In the genomic region with DNA sequence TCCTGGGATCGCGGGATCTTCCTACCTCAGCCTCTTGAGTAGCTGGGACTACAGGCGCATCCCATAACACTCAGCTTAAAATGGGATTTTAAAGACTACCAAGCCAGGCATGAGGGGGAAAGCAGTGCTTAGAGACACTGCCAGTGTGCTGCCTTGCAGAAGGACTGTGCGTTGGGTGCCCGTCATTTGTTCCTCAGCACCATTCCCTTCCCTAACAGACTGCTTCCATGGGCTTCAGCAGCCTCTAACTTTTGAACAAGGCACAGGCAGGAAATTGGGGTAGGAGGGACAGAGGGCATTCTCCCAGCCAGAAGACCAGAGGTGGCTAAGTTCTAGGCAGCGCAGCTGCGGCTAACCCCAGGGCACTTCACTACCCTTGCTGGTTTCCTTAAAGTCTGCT, we compare ENCODE assay signal across 1 cellular context.
TF ChIP-seq lines count a peak whose summit lies in the region.

No MANE protein-coding gene starts in this region.

TF ChIP-seq in SK-N-SH, 30 proteins besides CTCF, POLR2A, EP300 and RAD21 (continued from another document):
- TF ChIP-seq EZH2phosphoT487 (IDR thresholded peaks at IDR 0.05; ENCODE audit: borderline replicate concordance, low read depth) (no peak), JUND (IDR thresholded peaks at IDR 0.05) (no peak), RXRA (IDR thresholded peaks at IDR 0.05; ENCODE audit: borderline replicate concordance, low read depth) (no peak), SIN3A (IDR thresholded peaks at IDR 0.05; ENCODE audit: borderline replicate concordance, low read depth, low read length) (no peak), GABPA (IDR thresholded peaks at IDR 0.05; ENCODE audit: low read depth) (no peak), FOXJ3 (CRISPR knock-in tag; IDR thresholded peaks at IDR 0.05) (no peak), YY1 (IDR thresholded peaks at IDR 0.05; ENCODE audit: low read depth) (no peak), NFIC (IDR thresholded peaks at IDR 0.05; ENCODE audit: borderline replicate concordance) (no peak), TEAD4 (IDR thresholded peaks at IDR 0.05; ENCODE audit: borderline replicate concordance, insufficient read depth) (no peak)
- TF ChIP-seq, protein P1, sequence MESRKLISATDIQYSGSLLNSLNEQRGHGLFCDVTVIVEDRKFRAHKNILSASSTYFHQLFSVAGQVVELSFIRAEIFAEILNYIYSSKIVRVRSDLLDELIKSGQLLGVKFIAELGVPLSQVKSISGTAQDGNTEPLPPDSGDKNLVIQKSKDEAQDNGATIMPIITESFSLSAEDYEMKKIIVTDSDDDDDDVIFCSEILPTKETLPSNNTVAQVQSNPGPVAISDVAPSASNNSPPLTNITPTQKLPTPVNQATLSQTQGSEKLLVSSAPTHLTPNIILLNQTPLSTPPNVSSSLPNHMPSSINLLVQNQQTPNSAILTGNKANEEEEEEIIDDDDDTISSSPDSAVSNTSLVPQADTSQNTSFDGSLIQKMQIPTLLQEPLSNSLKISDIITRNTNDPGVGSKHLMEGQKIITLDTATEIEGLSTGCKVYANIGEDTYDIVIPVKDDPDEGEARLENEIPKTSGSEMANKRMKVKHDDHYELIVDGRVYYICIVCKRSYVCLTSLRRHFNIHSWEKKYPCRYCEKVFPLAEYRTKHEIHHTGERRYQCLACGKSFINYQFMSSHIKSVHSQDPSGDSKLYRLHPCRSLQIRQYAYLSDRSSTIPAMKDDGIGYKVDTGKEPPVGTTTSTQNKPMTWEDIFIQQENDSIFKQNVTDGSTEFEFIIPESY (IDR thresholded peaks at IDR 0.05; ENCODE audit: borderline replicate concordance, low read depth): no peak
- TF ChIP-seq, protein P2, sequence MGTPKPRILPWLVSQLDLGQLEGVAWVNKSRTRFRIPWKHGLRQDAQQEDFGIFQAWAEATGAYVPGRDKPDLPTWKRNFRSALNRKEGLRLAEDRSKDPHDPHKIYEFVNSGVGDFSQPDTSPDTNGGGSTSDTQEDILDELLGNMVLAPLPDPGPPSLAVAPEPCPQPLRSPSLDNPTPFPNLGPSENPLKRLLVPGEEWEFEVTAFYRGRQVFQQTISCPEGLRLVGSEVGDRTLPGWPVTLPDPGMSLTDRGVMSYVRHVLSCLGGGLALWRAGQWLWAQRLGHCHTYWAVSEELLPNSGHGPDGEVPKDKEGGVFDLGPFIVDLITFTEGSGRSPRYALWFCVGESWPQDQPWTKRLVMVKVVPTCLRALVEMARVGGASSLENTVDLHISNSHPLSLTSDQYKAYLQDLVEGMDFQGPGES (IDR thresholded peaks at IDR 0.05; ENCODE audit: low read depth, low read length): no peak
